1 cellular context compared by ENCODE assay signal in genomic region chr1:165598676-165599059, GRCh38.
TF ChIP-seq lines count a peak whose summit lies in the region.

No MANE protein-coding gene starts in this region.

TF ChIP-seq in HEK293, 187 proteins besides CTCF, POLR2A, EP300 and RAD21 (continued from another document):
- TF ChIP-seq, protein P1, sequence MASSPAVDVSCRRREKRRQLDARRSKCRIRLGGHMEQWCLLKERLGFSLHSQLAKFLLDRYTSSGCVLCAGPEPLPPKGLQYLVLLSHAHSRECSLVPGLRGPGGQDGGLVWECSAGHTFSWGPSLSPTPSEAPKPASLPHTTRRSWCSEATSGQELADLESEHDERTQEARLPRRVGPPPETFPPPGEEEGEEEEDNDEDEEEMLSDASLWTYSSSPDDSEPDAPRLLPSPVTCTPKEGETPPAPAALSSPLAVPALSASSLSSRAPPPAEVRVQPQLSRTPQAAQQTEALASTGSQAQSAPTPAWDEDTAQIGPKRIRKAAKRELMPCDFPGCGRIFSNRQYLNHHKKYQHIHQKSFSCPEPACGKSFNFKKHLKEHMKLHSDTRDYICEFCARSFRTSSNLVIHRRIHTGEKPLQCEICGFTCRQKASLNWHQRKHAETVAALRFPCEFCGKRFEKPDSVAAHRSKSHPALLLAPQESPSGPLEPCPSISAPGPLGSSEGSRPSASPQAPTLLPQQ (tag by site-specific recombination; IDR thresholded peaks at IDR 0.05) = peak; percentile 31; the same call in 1 of the 2 replicates
- peak; percentile 76 for TF ChIP-seq ZNF366 (tag by site-specific recombination; conservative IDR thresholded peaks at IDR 0.05)
- TF ChIP-seq TCF7L2 (IDR thresholded peaks at IDR 0.05; ENCODE audit: borderline replicate concordance, low read depth, low read length) = no peak
- TF ChIP-seq ZNF548 (tag by site-specific recombination; IDR thresholded peaks at IDR 0.05) = no peak
- no peak for TF ChIP-seq ZNF155 (tag by site-specific recombination; IDR thresholded peaks at IDR 0.05)
- no peak for TF ChIP-seq ZNF596 (tag by site-specific recombination; IDR thresholded peaks at IDR 0.05)
- TF ChIP-seq ZNF24 (tag by site-specific recombination; IDR thresholded peaks at IDR 0.05) = no peak
- TF ChIP-seq ZNF138 (tag by site-specific recombination; IDR thresholded peaks at IDR 0.05; ENCODE audit: borderline replicate concordance) = no peak
- TF ChIP-seq, protein P2, sequence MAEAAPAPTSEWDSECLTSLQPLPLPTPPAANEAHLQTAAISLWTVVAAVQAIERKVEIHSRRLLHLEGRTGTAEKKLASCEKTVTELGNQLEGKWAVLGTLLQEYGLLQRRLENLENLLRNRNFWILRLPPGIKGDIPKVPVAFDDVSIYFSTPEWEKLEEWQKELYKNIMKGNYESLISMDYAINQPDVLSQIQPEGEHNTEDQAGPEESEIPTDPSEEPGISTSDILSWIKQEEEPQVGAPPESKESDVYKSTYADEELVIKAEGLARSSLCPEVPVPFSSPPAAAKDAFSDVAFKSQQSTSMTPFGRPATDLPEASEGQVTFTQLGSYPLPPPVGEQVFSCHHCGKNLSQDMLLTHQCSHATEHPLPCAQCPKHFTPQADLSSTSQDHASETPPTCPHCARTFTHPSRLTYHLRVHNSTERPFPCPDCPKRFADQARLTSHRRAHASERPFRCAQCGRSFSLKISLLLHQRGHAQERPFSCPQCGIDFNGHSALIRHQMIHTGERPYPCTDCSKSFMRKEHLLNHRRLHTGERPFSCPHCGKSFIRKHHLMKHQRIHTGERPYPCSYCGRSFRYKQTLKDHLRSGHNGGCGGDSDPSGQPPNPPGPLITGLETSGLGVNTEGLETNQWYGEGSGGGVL (tag by site-specific recombination; IDR thresholded peaks at IDR 0.05) = peak; percentile 71; the same call in 1 of the 2 replicates
- no peak for TF ChIP-seq ZFP69B (tag by site-specific recombination; IDR thresholded peaks at IDR 0.05)
- peak; percentile 18; the same call in 1 of the 2 replicates for TF ChIP-seq WT1 (tag by site-specific recombination; IDR thresholded peaks at IDR 0.05)
- no peak for TF ChIP-seq ZNF114 (tag by site-specific recombination; IDR thresholded peaks at IDR 0.05)
- TF ChIP-seq ZNF513 (tag by site-specific recombination; IDR thresholded peaks at IDR 0.05) = no peak
- TF ChIP-seq PBX3 (CRISPR knock-in tag; IDR thresholded peaks at IDR 0.05) = no peak
